ENCODE assay signal across 1 cellular context in genomic region chr4:153222162-153222789, GRCh38.
TF ChIP-seq lines count a peak whose summit lies in the region.

No MANE protein-coding gene starts in this region.

TF ChIP-seq in HEK293, 187 proteins besides CTCF, POLR2A, EP300 and RAD21 (continued from another document and continues in another):
- TF ChIP-seq ZNF148 (tag by site-specific recombination; IDR thresholded peaks at IDR 0.05; ENCODE audit: borderline replicate concordance) (no peak), ZNF169 (tag by site-specific recombination; IDR thresholded peaks at IDR 0.05) (no peak), ZNF114 (tag by site-specific recombination; IDR thresholded peaks at IDR 0.05) (no peak), SP7 (tag by site-specific recombination; IDR thresholded peaks at IDR 0.05) (0 out of 2 replicates have a peak, but pooled peaks have one; percentile 19), SCRT1 (tag by site-specific recombination; IDR thresholded peaks at IDR 0.05; ENCODE audit: borderline replicate concordance) (no peak), GLI2 (tag by site-specific recombination; IDR thresholded peaks at IDR 0.05; ENCODE audit: borderline replicate concordance, low read depth) (no peak), SALL2 (tag by site-specific recombination; IDR thresholded peaks at IDR 0.05; ENCODE audit: borderline replicate concordance) (no peak), ZBTB8A (tag by site-specific recombination; IDR thresholded peaks at IDR 0.05) (peak; percentile 42; the same call in 1 of the 2 replicates), ZNF701 (tag by site-specific recombination; IDR thresholded peaks at IDR 0.05) (no peak), FEZF1 (tag by site-specific recombination; IDR thresholded peaks at IDR 0.05) (0 out of 2 replicates have a peak, but pooled peaks have one; percentile 25), ZNF354C (tag by site-specific recombination; IDR thresholded peaks at IDR 0.05; ENCODE audit: borderline replicate concordance, low read depth) (no peak), TCF7L2 (IDR thresholded peaks at IDR 0.05; ENCODE audit: borderline replicate concordance, low read depth, low read length) (no peak), WT1 (tag by site-specific recombination; IDR thresholded peaks at IDR 0.05) (no peak), BCL11B (tag by site-specific recombination; IDR thresholded peaks at IDR 0.05; ENCODE audit: low read depth) (no peak), ZNF571 (tag by site-specific recombination; IDR thresholded peaks at IDR 0.05) (no peak), KLF10 (tag by site-specific recombination; IDR thresholded peaks at IDR 0.05) (peak; percentile 71), ZNF626 (tag by site-specific recombination; IDR thresholded peaks at IDR 0.05) (no peak), ZNF645 (tag by site-specific recombination; IDR thresholded peaks at IDR 0.05) (no peak), ZBTB21 (tag by site-specific recombination; IDR thresholded peaks at IDR 0.05) (no peak), ZNF449 (tag by site-specific recombination; IDR thresholded peaks at IDR 0.05) (no peak), ZNF707 (tag by site-specific recombination; IDR thresholded peaks at IDR 0.05) (no peak), ZNF26 (tag by site-specific recombination; IDR thresholded peaks at IDR 0.05) (no peak), ZNF677 (tag by site-specific recombination; IDR thresholded peaks at IDR 0.05) (no peak), KLF17 (tag by site-specific recombination; IDR thresholded peaks at IDR 0.05) (no peak), ZNF239 (tag by site-specific recombination; IDR thresholded peaks at IDR 0.05) (no peak), ZNF624 (tag by site-specific recombination; IDR thresholded peaks at IDR 0.05) (no peak), ZFP3 (tag by site-specific recombination; IDR thresholded peaks at IDR 0.05; ENCODE audit: low read depth) (no peak), ELK4 (IDR thresholded peaks at IDR 0.05; ENCODE audit: borderline replicate concordance, low read depth, low read length) (no peak), ZNF529 (tag by site-specific recombination; IDR thresholded peaks at IDR 0.05; ENCODE audit: insufficient replicate concordance) (no peak), ZSCAN5A (tag by site-specific recombination; IDR thresholded peaks at IDR 0.05) (no peak), ZNF132 (tag by site-specific recombination; IDR thresholded peaks at IDR 0.05; ENCODE audit: borderline replicate concordance) (no peak), ZBTB11 (tag by site-specific recombination; conservative IDR thresholded peaks at IDR 0.05; ENCODE audit: low read depth) (no peak), ZNF639 (tag by site-specific recombination; IDR thresholded peaks at IDR 0.05) (no peak), ATF2 (tag by site-specific recombination; IDR thresholded peaks at IDR 0.05; ENCODE audit: low read depth) (no peak), ZNF501 (tag by site-specific recombination; IDR thresholded peaks at IDR 0.05) (no peak), ZBTB44 (tag by site-specific recombination; IDR thresholded peaks at IDR 0.05) (peak; percentile 26; the same call in 1 of the 2 replicates), ZNF184 (tag by site-specific recombination; IDR thresholded peaks at IDR 0.05) (no peak), ZNF121 (tag by site-specific recombination; IDR thresholded peaks at IDR 0.05) (no peak), SCRT2 (tag by site-specific recombination; IDR thresholded peaks at IDR 0.05) (no peak), ZNF704 (tag by site-specific recombination; IDR thresholded peaks at IDR 0.05) (no peak), ZBTB7A (tag by site-specific recombination; IDR thresholded peaks at IDR 0.05; ENCODE audit: low read depth) (no peak), ZNF670 (tag by site-specific recombination; IDR thresholded peaks at IDR 0.05; ENCODE audit: low read depth) (no peak)
